Comparison of ENCODE assay signal across 30 cellular contexts in the genomic region with DNA sequence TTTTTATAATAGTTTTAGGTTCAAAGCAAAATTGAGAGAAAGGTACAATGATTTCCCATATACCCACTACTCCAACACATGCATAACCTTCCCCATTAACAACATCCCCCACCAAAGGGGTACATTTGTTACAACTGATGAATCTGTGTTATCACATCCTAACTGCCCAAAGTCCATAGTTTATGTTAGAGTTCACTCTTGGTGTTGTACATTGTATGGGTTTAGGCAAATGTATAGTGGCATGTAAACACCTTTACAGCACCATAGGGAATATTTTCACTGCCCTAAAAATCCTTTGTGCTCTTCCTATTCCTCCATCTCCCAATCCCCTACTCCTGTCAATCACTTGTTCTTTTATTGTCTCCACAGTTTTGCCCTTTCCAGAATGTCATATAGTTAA.
DNase-seq lines count a peak whose midpoint lies in the region; ATAC-seq, FAIRE-seq and TF ChIP-seq lines count a peak whose summit lies in the region.
"Had no signal": no experiment of that assay in that cellular context is flagged by ENCODE, and none has a peak within 500 bp of the region (broad histone marks: within the 10 kb centered on the region; RNA-seq: fewer than 3 reads in every experiment).

No MANE protein-coding gene starts in this region.

- in situ Hi-C loops in HepG2 (cut with HindIII; ENCODE audit: extremely low pct_ligation_motif_present, low pct_unique_long_range_greater_than_20kb) = loop anchor here (25.0 kb wide), 1 partner anchor 366 kb away; no protein-coding TSS in a partner anchor

- TF ChIP-seq CTCF in HepG2 (CRISPR knock-in tag; IDR thresholded peaks at IDR 0.05) = no peak
- no peak for TF ChIP-seq CTCF in right lobe of liver (IDR thresholded peaks at IDR 0.05)
- TF ChIP-seq CTCF in D721Med (IDR thresholded peaks at IDR 0.05; ENCODE audit: insufficient read depth, missing control alignments) = no peak

- H3K36me3 ChIP-seq in HepG2 (replicated peaks in 1 of 2; ENCODE audit: control insufficient read depth in 1 of 2, insufficient read depth in 2 of 2, low read length in 2 of 2) (no peaks in the 10 kb centered on the region), right lobe of liver (no peaks in the 10 kb centered on the region)
- H3K36me3 ChIP-seq: BE2C; BLaER1; BLaER1 treated with 17β-estradiol and CSF1 and Interleukin-3, amounts not matched to agents 10 nM and 100 nM had no signal

- no peak overlapping the region for H2AFZ ChIP-seq in HepG2 (ENCODE audit: low read length)

- TF ChIP-seq POLR2A in HepG2 (IDR thresholded peaks at IDR 0.05; ENCODE audit: insufficient read depth in 1 of 2, low read depth in 2 of 2, low read length in 2 of 2) (no peak), right lobe of liver (IDR thresholded peaks at IDR 0.05) (no peak)

- ATAC-seq in HepG2 = peak; percentile 69
- no peak for ATAC-seq in right lobe of liver
- ATAC-seq: A549; CD8-positive, alpha-beta T cell had no signal

- peaks cover 9% of the 10 kb centered on the region for H3K4me1 ChIP-seq in HepG2 (ENCODE audit: insufficient read depth, low read length)
- no peaks in the 10 kb centered on the region for H3K4me1 ChIP-seq in right lobe of liver
- H3K4me1 ChIP-seq: A549; BLaER1; BLaER1 treated with 17β-estradiol and CSF1 and Interleukin-3, amounts not matched to agents 10 nM and 100 nM; Caco-2 had no signal

- H3K9me3 ChIP-seq in HepG2 (ENCODE audit: low read length) = peaks cover 34% of the 10 kb centered on the region
- H3K9me3 ChIP-seq in right lobe of liver = no peaks in the 10 kb centered on the region
- H3K9me3 ChIP-seq: A549, BE2C, Caco-2 had no signal

- no peaks in the 10 kb centered on the region for H3K79me2 ChIP-seq in HepG2 (ENCODE audit: insufficient read depth, low read length)

- TF ChIP-seq RAD21 in HepG2 (CRISPR knock-in tag; IDR thresholded peaks at IDR 0.05) = no peak

- POLR2A ChIA-PET in HepG2 (lab: Yijun Ruan, JAX) = no interaction called here

- BruUV-seq in HepG2 (replicated peaks; lab: Mats Ljungman, UMichigan) = no TSS peak

- H3K4me3 ChIP-seq in HepG2 (replicated peaks in 1 of 3; ENCODE audit: insufficient read depth in 1 of 3, low read depth in 2 of 3, low read length in 3 of 3) (no peak overlapping the region), right lobe of liver (no peak overlapping the region)
- H3K4me3 ChIP-seq: A549; BLaER1; BLaER1 treated with 17β-estradiol and CSF1 and Interleukin-3, amounts not matched to agents 10 nM and 100 nM had no signal

- no peak for TF ChIP-seq EP300 in HepG2 (IDR thresholded peaks at IDR 0.05; ENCODE audit: low read depth in 2 of 2, low read length in 2 of 2)
- no peak for TF ChIP-seq EP300 in HepG2 (CRISPR knock-in tag; IDR thresholded peaks at IDR 0.05; ENCODE audit: borderline replicate concordance)

- no peak overlapping the region for H3K9ac ChIP-seq in HepG2 (ENCODE audit: insufficient read depth, low read depth, low read length)
- H3K9ac ChIP-seq: BLaER1; BLaER1 treated with 17β-estradiol and CSF1 and Interleukin-3, amounts not matched to agents 10 nM and 100 nM had no signal

- FAIRE-seq in HepG2 (lab: Jason Lieb, UNC) = peak; percentile 28
- FAIRE-seq in D721Med (lab: Jason Lieb, UNC) = peak; percentile 21
- FAIRE-seq: A204.1, A549 had no signal

- H3K27me3 ChIP-seq in HepG2 (ENCODE audit: control insufficient read depth in 1 of 2, insufficient read depth in 2 of 2, low read length in 2 of 2) (no peaks in the 10 kb centered on the region), right lobe of liver (no peaks in the 10 kb centered on the region)
- H3K27me3 ChIP-seq: BE2C; BLaER1; BLaER1 treated with 17β-estradiol and CSF1 and Interleukin-3, amounts not matched to agents 10 nM and 100 nM had no signal

- intact Hi-C loops in HepG2 (cut with micrococcal nuclease; ENCODE audit: unreplicated experiment) = no loop called here
- intact Hi-C loops in right lobe of liver (cut with DNase I) = no loop called here

- CTCF ChIA-PET in HepG2 (lab: Yijun Ruan, JAX; ENCODE audit: low intra/inter-chr PET ratio, low total read pairs) = no interaction called here

- H4K20me1 ChIP-seq in HepG2 (ENCODE audit: insufficient read depth, low read length) = no peaks in the 10 kb centered on the region
- H4K20me1 ChIP-seq: BLaER1; BLaER1 treated with 17β-estradiol and CSF1 and Interleukin-3, amounts not matched to agents 10 nM and 100 nM had no signal

- DNase-seq in HepG2 (ENCODE audit: low spot score) (peak; percentile 38), right lobe of liver (no peak), D721Med (ENCODE audit: insufficient read length, low spot score) (no peak), NCI-H226 (no peak)
- DNase-seq: 8988T; ACHN; AML-193; BE2C; C1 segment of cervical spinal cord; Caco-2; Calu3; CD4-positive, alpha-beta memory T cell; CD4-positive, alpha-beta T cell; CD4-positive, CD25-positive, alpha-beta regulatory T cell; CD8-positive, alpha-beta memory T cell; CD8-positive, alpha-beta T cell; COR-L47; DMS 273 treated with DMSO at 0.1 percent for 48 hours; DMS153; DMS53; DMS79; DMS79 treated with DMSO at 0.1 percent for 48 hours; DND-41; EL had no signal

- H3K4me2 ChIP-seq in HepG2 (ENCODE audit: low read depth, low read length) = peak overlapping the region; percentile 10; the same call in 1 of the 2 replicates
- H3K4me2 ChIP-seq: A549; BLaER1; BLaER1 treated with 17β-estradiol and CSF1 and Interleukin-3, amounts not matched to agents 10 nM and 100 nM had no signal

- no peak overlapping the region for H3K27ac ChIP-seq in HepG2 (ENCODE audit: extremely low read length, insufficient read depth, low read length)
- H3K27ac ChIP-seq in right lobe of liver = no peak overlapping the region
- H3K27ac ChIP-seq: 22Rv1; A549; BLaER1; BLaER1 treated with 17β-estradiol and CSF1 and Interleukin-3, amounts not matched to agents 10 nM and 100 nM; C4-2B had no signal

TF ChIP-seq in HepG2, 621 proteins besides CTCF, POLR2A, EP300 and RAD21 (continues in another document):
- TF ChIP-seq HNF4A (CRISPR knock-in tag; IDR thresholded peaks at IDR 0.05) (peak; percentile 88), KDM2A (CRISPR knock-in tag; IDR thresholded peaks at IDR 0.05; ENCODE audit: borderline replicate concordance, low read depth) (no peak), SIX1 (CRISPR knock-in tag; IDR thresholded peaks at IDR 0.05; ENCODE audit: borderline replicate concordance) (no peak)
- TF ChIP-seq, protein P1, sequence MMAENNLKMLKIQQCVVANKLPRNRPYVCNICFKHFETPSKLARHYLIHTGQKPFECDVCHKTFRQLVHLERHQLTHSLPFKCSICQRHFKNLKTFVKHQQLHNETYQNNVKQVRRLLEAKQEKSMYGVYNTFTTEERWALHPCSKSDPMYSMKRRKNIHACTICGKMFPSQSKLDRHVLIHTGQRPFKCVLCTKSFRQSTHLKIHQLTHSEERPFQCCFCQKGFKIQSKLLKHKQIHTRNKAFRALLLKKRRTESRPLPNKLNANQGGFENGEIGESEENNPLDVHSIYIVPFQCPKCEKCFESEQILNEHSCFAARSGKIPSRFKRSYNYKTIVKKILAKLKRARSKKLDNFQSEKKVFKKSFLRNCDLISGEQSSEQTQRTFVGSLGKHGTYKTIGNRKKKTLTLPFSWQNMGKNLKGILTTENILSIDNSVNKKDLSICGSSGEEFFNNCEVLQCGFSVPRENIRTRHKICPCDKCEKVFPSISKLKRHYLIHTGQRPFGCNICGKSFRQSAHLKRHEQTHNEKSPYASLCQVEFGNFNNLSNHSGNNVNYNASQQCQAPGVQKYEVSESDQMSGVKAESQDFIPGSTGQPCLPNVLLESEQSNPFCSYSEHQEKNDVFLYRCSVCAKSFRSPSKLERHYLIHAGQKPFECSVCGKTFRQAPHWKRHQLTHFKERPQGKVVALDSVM (CRISPR knock-in tag; IDR thresholded peaks at IDR 0.05) = no peak
- TF ChIP-seq, protein P2, sequence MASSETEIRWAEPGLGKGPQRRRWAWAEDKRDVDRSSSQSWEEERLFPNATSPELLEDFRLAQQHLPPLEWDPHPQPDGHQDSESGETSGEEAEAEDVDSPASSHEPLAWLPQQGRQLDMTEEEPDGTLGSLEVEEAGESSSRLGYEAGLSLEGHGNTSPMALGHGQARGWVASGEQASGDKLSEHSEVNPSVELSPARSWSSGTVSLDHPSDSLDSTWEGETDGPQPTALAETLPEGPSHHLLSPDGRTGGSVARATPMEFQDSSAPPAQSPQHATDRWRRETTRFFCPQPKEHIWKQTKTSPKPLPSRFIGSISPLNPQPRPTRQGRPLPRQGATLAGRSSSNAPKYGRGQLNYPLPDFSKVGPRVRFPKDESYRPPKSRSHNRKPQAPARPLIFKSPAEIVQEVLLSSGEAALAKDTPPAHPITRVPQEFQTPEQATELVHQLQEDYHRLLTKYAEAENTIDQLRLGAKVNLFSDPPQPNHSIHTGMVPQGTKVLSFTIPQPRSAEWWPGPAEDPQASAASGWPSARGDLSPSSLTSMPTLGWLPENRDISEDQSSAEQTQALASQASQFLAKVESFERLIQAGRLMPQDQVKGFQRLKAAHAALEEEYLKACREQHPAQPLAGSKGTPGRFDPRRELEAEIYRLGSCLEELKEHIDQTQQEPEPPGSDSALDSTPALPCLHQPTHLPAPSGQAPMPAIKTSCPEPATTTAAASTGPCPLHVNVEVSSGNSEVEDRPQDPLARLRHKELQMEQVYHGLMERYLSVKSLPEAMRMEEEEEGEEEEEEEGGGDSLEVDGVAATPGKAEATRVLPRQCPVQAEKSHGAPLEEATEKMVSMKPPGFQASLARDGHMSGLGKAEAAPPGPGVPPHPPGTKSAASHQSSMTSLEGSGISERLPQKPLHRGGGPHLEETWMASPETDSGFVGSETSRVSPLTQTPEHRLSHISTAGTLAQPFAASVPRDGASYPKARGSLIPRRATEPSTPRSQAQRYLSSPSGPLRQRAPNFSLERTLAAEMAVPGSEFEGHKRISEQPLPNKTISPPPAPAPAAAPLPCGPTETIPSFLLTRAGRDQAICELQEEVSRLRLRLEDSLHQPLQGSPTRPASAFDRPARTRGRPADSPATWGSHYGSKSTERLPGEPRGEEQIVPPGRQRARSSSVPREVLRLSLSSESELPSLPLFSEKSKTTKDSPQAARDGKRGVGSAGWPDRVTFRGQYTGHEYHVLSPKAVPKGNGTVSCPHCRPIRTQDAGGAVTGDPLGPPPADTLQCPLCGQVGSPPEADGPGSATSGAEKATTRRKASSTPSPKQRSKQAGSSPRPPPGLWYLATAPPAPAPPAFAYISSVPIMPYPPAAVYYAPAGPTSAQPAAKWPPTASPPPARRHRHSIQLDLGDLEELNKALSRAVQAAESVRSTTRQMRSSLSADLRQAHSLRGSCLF (CRISPR knock-in tag; IDR thresholded peaks at IDR 0.05; ENCODE audit: borderline replicate concordance) = no peak
- TF ChIP-seq, protein P3, sequence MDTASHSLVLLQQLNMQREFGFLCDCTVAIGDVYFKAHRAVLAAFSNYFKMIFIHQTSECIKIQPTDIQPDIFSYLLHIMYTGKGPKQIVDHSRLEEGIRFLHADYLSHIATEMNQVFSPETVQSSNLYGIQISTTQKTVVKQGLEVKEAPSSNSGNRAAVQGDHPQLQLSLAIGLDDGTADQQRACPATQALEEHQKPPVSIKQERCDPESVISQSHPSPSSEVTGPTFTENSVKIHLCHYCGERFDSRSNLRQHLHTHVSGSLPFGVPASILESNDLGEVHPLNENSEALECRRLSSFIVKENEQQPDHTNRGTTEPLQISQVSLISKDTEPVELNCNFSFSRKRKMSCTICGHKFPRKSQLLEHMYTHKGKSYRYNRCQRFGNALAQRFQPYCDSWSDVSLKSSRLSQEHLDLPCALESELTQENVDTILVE (CRISPR knock-in tag; IDR thresholded peaks at IDR 0.05) = no peak
